ENCODE assay signal across 1 cellular context in the genomic region with DNA sequence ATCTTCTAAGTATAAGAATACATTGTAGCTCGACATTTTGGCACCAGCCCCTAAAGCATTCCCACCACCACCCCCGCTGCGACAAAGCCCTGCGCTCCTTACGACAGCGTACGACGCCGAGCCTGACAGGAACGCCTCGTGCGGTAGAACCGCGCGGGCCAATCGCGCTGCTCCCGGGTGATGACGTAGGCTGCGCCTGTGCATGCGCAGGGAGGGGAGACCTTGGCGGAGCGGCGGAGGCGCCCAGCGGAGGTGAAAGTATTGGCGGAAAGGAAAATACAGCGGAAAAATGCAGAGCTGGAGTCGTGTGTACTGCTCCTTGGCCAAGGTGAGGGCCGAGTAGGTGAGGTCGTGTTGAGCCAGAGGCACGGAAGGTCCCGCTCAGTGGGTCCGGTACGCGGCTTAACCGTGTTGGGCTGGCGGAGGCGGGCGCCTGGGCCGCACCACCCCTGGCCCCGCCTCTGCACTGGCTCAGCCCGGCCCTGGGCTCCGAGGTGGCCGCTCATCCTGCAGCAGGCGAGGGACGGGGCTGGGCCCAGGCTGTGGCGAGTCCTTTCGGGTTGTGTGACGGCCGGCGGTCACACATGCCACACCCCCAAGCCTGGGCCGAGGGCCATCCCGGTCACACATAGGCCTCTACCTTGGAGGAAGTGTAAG.
TF ChIP-seq lines count a peak whose summit lies in the region.

A gene with protein sequence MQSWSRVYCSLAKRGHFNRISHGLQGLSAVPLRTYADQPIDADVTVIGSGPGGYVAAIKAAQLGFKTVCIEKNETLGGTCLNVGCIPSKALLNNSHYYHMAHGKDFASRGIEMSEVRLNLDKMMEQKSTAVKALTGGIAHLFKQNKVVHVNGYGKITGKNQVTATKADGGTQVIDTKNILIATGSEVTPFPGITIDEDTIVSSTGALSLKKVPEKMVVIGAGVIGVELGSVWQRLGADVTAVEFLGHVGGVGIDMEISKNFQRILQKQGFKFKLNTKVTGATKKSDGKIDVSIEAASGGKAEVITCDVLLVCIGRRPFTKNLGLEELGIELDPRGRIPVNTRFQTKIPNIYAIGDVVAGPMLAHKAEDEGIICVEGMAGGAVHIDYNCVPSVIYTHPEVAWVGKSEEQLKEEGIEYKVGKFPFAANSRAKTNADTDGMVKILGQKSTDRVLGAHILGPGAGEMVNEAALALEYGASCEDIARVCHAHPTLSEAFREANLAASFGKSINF (plus strand): TSS at position 222 of the 657 bp plus-strand sequence. CDS start 68 bp downstream, at position 290.

TF ChIP-seq in K562, 482 proteins besides CTCF, POLR2A, EP300 and RAD21 (continued from another document and continues in another):
- no peak for TF ChIP-seq ZNF274 (IDR thresholded peaks at IDR 0.05; ENCODE audit: borderline replicate concordance, low read depth, low read length)
- TF ChIP-seq ZNF263 (CRISPR knock-in tag; IDR thresholded peaks at IDR 0.05; ENCODE audit: borderline replicate concordance): no peak
- TF ChIP-seq ZFX (CRISPR knock-in tag; IDR thresholded peaks at IDR 0.05): peak; percentile 100
- TF ChIP-seq KLF10 (CRISPR knock-in tag; IDR thresholded peaks at IDR 0.05): no peak
- TF ChIP-seq, protein P1, sequence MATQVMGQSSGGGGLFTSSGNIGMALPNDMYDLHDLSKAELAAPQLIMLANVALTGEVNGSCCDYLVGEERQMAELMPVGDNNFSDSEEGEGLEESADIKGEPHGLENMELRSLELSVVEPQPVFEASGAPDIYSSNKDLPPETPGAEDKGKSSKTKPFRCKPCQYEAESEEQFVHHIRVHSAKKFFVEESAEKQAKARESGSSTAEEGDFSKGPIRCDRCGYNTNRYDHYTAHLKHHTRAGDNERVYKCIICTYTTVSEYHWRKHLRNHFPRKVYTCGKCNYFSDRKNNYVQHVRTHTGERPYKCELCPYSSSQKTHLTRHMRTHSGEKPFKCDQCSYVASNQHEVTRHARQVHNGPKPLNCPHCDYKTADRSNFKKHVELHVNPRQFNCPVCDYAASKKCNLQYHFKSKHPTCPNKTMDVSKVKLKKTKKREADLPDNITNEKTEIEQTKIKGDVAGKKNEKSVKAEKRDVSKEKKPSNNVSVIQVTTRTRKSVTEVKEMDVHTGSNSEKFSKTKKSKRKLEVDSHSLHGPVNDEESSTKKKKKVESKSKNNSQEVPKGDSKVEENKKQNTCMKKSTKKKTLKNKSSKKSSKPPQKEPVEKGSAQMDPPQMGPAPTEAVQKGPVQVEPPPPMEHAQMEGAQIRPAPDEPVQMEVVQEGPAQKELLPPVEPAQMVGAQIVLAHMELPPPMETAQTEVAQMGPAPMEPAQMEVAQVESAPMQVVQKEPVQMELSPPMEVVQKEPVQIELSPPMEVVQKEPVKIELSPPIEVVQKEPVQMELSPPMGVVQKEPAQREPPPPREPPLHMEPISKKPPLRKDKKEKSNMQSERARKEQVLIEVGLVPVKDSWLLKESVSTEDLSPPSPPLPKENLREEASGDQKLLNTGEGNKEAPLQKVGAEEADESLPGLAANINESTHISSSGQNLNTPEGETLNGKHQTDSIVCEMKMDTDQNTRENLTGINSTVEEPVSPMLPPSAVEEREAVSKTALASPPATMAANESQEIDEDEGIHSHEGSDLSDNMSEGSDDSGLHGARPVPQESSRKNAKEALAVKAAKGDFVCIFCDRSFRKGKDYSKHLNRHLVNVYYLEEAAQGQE (CRISPR knock-in tag; IDR thresholded peaks at IDR 0.05; ENCODE audit: low read depth): peak; percentile 81
- no peak for TF ChIP-seq PTTG1 (tag; IDR thresholded peaks at IDR 0.05; ENCODE audit: low read depth)
- peak; percentile 1; the same call in 1 of the 2 replicates for TF ChIP-seq RAD51 (IDR thresholded peaks at IDR 0.05; ENCODE audit: borderline replicate concordance, low read depth)
- TF ChIP-seq ZKSCAN3 (CRISPR knock-in tag; IDR thresholded peaks at IDR 0.05): no peak
- no peak for TF ChIP-seq RBM34 (IDR thresholded peaks at IDR 0.05; ENCODE audit: borderline replicate concordance, insufficient read depth, low read length)
- TF ChIP-seq, protein P2, sequence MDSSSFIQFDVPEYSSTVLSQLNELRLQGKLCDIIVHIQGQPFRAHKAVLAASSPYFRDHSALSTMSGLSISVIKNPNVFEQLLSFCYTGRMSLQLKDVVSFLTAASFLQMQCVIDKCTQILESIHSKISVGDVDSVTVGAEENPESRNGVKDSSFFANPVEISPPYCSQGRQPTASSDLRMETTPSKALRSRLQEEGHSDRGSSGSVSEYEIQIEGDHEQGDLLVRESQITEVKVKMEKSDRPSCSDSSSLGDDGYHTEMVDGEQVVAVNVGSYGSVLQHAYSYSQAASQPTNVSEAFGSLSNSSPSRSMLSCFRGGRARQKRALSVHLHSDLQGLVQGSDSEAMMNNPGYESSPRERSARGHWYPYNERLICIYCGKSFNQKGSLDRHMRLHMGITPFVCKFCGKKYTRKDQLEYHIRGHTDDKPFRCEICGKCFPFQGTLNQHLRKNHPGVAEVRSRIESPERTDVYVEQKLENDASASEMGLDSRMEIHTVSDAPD (CRISPR knock-in tag; IDR thresholded peaks at IDR 0.05): no peak
- TF ChIP-seq CSDE1 (IDR thresholded peaks at IDR 0.05): 0 out of 4 replicates have a peak, but pooled peaks of 1 of the 2 experiments have one; percentile 52
- peak; percentile 98 for TF ChIP-seq POLR2B (IDR thresholded peaks at IDR 0.05; ENCODE audit: low read depth, partially characterized antibody)
- TF ChIP-seq, protein P3, sequence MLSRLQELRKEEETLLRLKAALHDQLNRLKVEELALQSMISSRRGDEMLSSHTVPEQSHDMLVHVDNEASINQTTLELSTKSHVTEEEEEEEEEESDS (CRISPR knock-in tag; IDR thresholded peaks at IDR 0.05): no peak
- no peak; a peak in 1 of 4 replicates for TF ChIP-seq ETV6 (IDR thresholded peaks at IDR 0.05; ENCODE audit: borderline replicate concordance in 1 of 2, low read depth in 2 of 2, low read length in 1 of 2)
- no peak for TF ChIP-seq ETV6 (CRISPR knock-in tag; IDR thresholded peaks at IDR 0.05; ENCODE audit: borderline replicate concordance)
- no peak for TF ChIP-seq ERF (CRISPR knock-in tag; IDR thresholded peaks at IDR 0.05)
- no peak for TF ChIP-seq MAFK (IDR thresholded peaks at IDR 0.05; ENCODE audit: low read length)
- no peak for TF ChIP-seq CBX8 (IDR thresholded peaks at IDR 0.05; ENCODE audit: borderline replicate concordance, extremely low read depth, low read depth, low read length, poor library complexity, severe bottlenecking)
- no peak for TF ChIP-seq NFIX (CRISPR knock-in tag; IDR thresholded peaks at IDR 0.05; ENCODE audit: low read depth)
- 0 out of 2 replicates have a peak, but pooled peaks have one; percentile 30 for TF ChIP-seq HNRNPL (IDR thresholded peaks at IDR 0.05; ENCODE audit: low read depth, low read length)
- TF ChIP-seq ZKSCAN1 (IDR thresholded peaks at IDR 0.05; ENCODE audit: low read depth, low read length): peak; percentile 46; the same call in 1 of the 2 replicates
- TF ChIP-seq NCOA1 (IDR thresholded peaks at IDR 0.05; ENCODE audit: low read depth): peak; percentile 58; the same call in 1 of the 2 replicates
- no peak for TF ChIP-seq KAT8 (IDR thresholded peaks at IDR 0.05; ENCODE audit: low read depth)
- no peak for TF ChIP-seq ZNF655 (CRISPR knock-in tag; IDR thresholded peaks at IDR 0.05)
- no peak for TF ChIP-seq ZNF3 (CRISPR knock-in tag; IDR thresholded peaks at IDR 0.05)
- peak; percentile 43 for TF ChIP-seq PRPF4 (IDR thresholded peaks at IDR 0.05; ENCODE audit: insufficient read depth, low read depth, low read length, poor library complexity, severe bottlenecking)
- TF ChIP-seq HMG20A (CRISPR knock-in tag; conservative IDR thresholded peaks at IDR 0.05): no peak
- TF ChIP-seq ZBTB26 (CRISPR knock-in tag; IDR thresholded peaks at IDR 0.05): 0 out of 2 replicates have a peak, but pooled peaks have one; percentile 23
- TF ChIP-seq ZNF699 (CRISPR knock-in tag; IDR thresholded peaks at IDR 0.05; ENCODE audit: insufficient replicate concordance): no peak
- no peak for TF ChIP-seq HDAC6 (IDR thresholded peaks at IDR 0.05; ENCODE audit: low read depth, low read length)
- no peak for TF ChIP-seq ZNF143 (CRISPR knock-in tag; IDR thresholded peaks at IDR 0.05)
- peak; percentile 87 for TF ChIP-seq NFYB (IDR thresholded peaks at IDR 0.05; ENCODE audit: extremely low read depth, insufficient read length)
- TF ChIP-seq ZNF282 (CRISPR knock-in tag; IDR thresholded peaks at IDR 0.05): no peak
- no peak for TF ChIP-seq ELK1 (CRISPR knock-in tag; IDR thresholded peaks at IDR 0.05)
- TF ChIP-seq CTCFL (IDR thresholded peaks at IDR 0.05; ENCODE audit: borderline replicate concordance, insufficient read depth, low read depth, low read length, poor library complexity, severe bottlenecking): no peak
- TF ChIP-seq MCM3 (IDR thresholded peaks at IDR 0.05): no peak
- no peak for TF ChIP-seq GTF2A2 (tag; IDR thresholded peaks at IDR 0.05)
- TF ChIP-seq ZNF764 (CRISPR knock-in tag; IDR thresholded peaks at IDR 0.05; ENCODE audit: low read depth): no peak
- peak; percentile 99 to 100 for TF ChIP-seq NRF1 (conservative IDR thresholded peaks at IDR 0.05 in 1 of 2, IDR thresholded peaks at IDR 0.05 in 1 of 2)
- TF ChIP-seq ZC3H4 (CRISPR knock-in tag; IDR thresholded peaks at IDR 0.05; ENCODE audit: borderline replicate concordance): no peak
- TF ChIP-seq ARID1B (IDR thresholded peaks at IDR 0.05): 0 out of 2 replicates have a peak, but pooled peaks have one; percentile 4
- no peak for TF ChIP-seq ARNT (IDR thresholded peaks at IDR 0.05)
- no peak for TF ChIP-seq WHSC1 (IDR thresholded peaks at IDR 0.05; ENCODE audit: low read length)
- TF ChIP-seq MIER1 (IDR thresholded peaks at IDR 0.05; ENCODE audit: low read depth): no peak
- no peak for TF ChIP-seq ZNF780A (CRISPR knock-in tag; IDR thresholded peaks at IDR 0.05)
- peak; percentile 88 for TF ChIP-seq MBD2 (IDR thresholded peaks at IDR 0.05; ENCODE audit: borderline replicate concordance, low read depth)
- no peak for TF ChIP-seq SMARCA5 (IDR thresholded peaks at IDR 0.05)
- TF ChIP-seq ZNF165 (CRISPR knock-in tag; IDR thresholded peaks at IDR 0.05; ENCODE audit: borderline replicate concordance): no peak
- no peak for TF ChIP-seq IFI16 (CRISPR knock-in tag; IDR thresholded peaks at IDR 0.05)
- TF ChIP-seq ILK (tag; IDR thresholded peaks at IDR 0.05; ENCODE audit: borderline replicate concordance, low read depth): no peak
- TF ChIP-seq RUNX1 (IDR thresholded peaks at IDR 0.05; ENCODE audit: low read depth): no peak
- TF ChIP-seq POLR3A (IDR thresholded peaks at IDR 0.05; ENCODE audit: borderline replicate concordance, extremely low read depth, insufficient read depth, insufficient read length): no peak
- peak; percentile 65 for TF ChIP-seq TBP (optimal IDR thresholded peaks at IDR 0.05; ENCODE audit: low read depth, low read length)
- no peak for TF ChIP-seq ZNF695 (CRISPR knock-in tag; IDR thresholded peaks at IDR 0.05)
